In genomic region chr7:107079212-107079940, GRCh38 we compare ENCODE assay signal across 18 cellular contexts. TPM values are rescaled to one million over a fixed set of nuclear protein-coding genes. Genes with fewer than 3 reads are reported as not detected.
DNase-seq lines count a peak whose midpoint lies in the region; ATAC-seq, FAIRE-seq and TF ChIP-seq lines count a peak whose summit lies in the region.
"Had no signal": no experiment of that assay in that cellular context is flagged by ENCODE, and none has a peak within 500 bp of the region (broad histone marks: within the 10 kb centered on the region; RNA-seq: fewer than 3 reads in every experiment).

No MANE protein-coding gene starts in this region.

- H3K23ac ChIP-seq in mesenchymal stem cell (ENCODE audit: low read length in 2 of 2): no peak overlapping the region

- peak in 1 of 3 donors; percentile 9 for DNase-seq in right cardiac atrium
- DNase-seq in left ventricle myocardium inferior: no peak
- DNase-seq in K562 (ENCODE audit: extremely low read depth in 1 of 4, low spot score in 3 of 4): peak; percentile 43 to 84 (median 60)
- DNase-seq in mesenchymal stem cell: no peak
- DNase-seq in testis: peak; percentile 48
- no peak for DNase-seq in stimulated activated CD4-positive, alpha-beta T cell treated with anti-CD3 and anti-CD28 coated beads, Interleukin-12 subunit alpha, Interleukin-12 subunit beta, amount 100 ng/mL, for 4 hours
- DNase-seq in NAMALWA (ENCODE audit: low spot score): no peak
- no peak for DNase-seq in G401 (ENCODE audit: low spot score)
- DNase-seq: CD4-positive, alpha-beta memory T cell; DND-41; GDM1; MM.1S; NCI-H1694 had no signal

- no peak overlapping the region for H2BK15ac ChIP-seq in mesenchymal stem cell (ENCODE audit: low read depth, poor library complexity, severe bottlenecking)

- H3K9ac ChIP-seq in K562 (ENCODE audit: insufficient read depth in 1 of 2, low read depth in 2 of 2, low read length in 2 of 2) (peak overlapping the region; percentile 41 to 85; a peak in 3 of 4 replicates), mesenchymal stem cell (ENCODE audit: low read length) (no peak overlapping the region)

- no peaks in the 10 kb centered on the region for H3K36me3 ChIP-seq in left ventricle myocardium inferior
- H3K36me3 ChIP-seq in K562 (ENCODE audit: control insufficient read depth, insufficient read depth, low read length): peaks cover 16% of the 10 kb centered on the region; the same call in 2 of the 3 replicates
- H3K36me3 ChIP-seq in mesenchymal stem cell (ENCODE audit: control insufficient read depth in 1 of 2, insufficient read depth in 2 of 2, low read depth in 1 of 2, low read length in 2 of 2): no peaks in the 10 kb centered on the region
- no peaks in the 10 kb centered on the region for H3K36me3 ChIP-seq in testis (ENCODE audit: low read depth, missing control alignments)

- no peak overlapping the region for H3K4ac ChIP-seq in mesenchymal stem cell (ENCODE audit: low read depth in 1 of 2, low read length in 2 of 2)

- TF ChIP-seq RAD21 in K562 (CRISPR knock-in tag; conservative IDR thresholded peaks at IDR 0.05 in 1 of 2, IDR thresholded peaks at IDR 0.05 in 1 of 2): no peak

- H3K18ac ChIP-seq in mesenchymal stem cell (ENCODE audit: low read depth in 1 of 2, low read length in 2 of 2): peak overlapping the region in 1 of 2 experiments; percentile 72

- H3K9me3 ChIP-seq in right cardiac atrium (ENCODE audit: control insufficient read depth, low read length) (no peaks in the 10 kb centered on the region), left ventricle myocardium inferior (replicated peaks) (no peaks in the 10 kb centered on the region), K562 (replicated peaks; ENCODE audit: control insufficient read depth, insufficient read depth, low read depth, low read length) (no peaks in the 10 kb centered on the region), mesenchymal stem cell (ENCODE audit: control insufficient read depth, low read length) (no peaks in the 10 kb centered on the region), testis (no peaks in the 10 kb centered on the region)

- H3K27me3 ChIP-seq in right cardiac atrium (ENCODE audit: control insufficient read depth, insufficient read depth) (no peaks in the 10 kb centered on the region), left ventricle myocardium inferior (ENCODE audit: low read depth) (no peaks in the 10 kb centered on the region), K562 (ENCODE audit: control insufficient read depth in 2 of 2, insufficient read depth in 2 of 2, low read length in 2 of 2) (no peaks in the 10 kb centered on the region), mesenchymal stem cell (ENCODE audit: control insufficient read depth in 1 of 2, insufficient read depth in 1 of 2, low read length in 2 of 2) (no peaks in the 10 kb centered on the region), testis (no peaks in the 10 kb centered on the region)

- no peaks in the 10 kb centered on the region; the same call in 1 of the 2 replicates for H4K20me1 ChIP-seq in K562 (replicated peaks; ENCODE audit: control insufficient read depth, insufficient read depth, low read length)

- no peak overlapping the region for H2BK120ac ChIP-seq in mesenchymal stem cell (ENCODE audit: low read depth, low read length)

- H2AK5ac ChIP-seq in mesenchymal stem cell (ENCODE audit: low read length, severe bottlenecking): no peak overlapping the region

- no peak for TF ChIP-seq POLR2A in K562 (conservative IDR thresholded peaks at IDR 0.05)
- TF ChIP-seq POLR2A in testis (IDR thresholded peaks at IDR 0.05): no peak

- H4K91ac ChIP-seq in mesenchymal stem cell (ENCODE audit: low read length): peak overlapping the region; percentile 31

- peak; percentile 25 to 52 for ATAC-seq in right cardiac atrium
- peak; percentile 62 for ATAC-seq in K562
- ATAC-seq: GM12878, HCT116, Panc1 had no signal

- 69% methylated on average over 11 of the region's 11 CpGs for WGBS in right cardiac atrium
- 8% methylated on average over 11 of the region's 11 CpGs for WGBS in K562 (ENCODE audit: insufficient coverage, low coverage, missing lambda C conversion rate)
- WGBS in mesenchymal stem cell: 98% methylated on average over 9 of the region's 11 CpGs
- 59 to 67% methylated on average over 11 of the region's 11 CpGs for WGBS in testis, 2 donors

- intact Hi-C loops in right cardiac atrium (cut with DNase I): no loop called here
- intact Hi-C loops in left ventricle myocardium inferior (cut with micrococcal nuclease): no loop called here
- intact Hi-C loops in K562 (cut with micrococcal nuclease): loop anchor here (1.0 to 5.0 kb wide), 4 partner anchors 33 to 132 kb away; no protein-coding TSS in a partner anchor
- intact Hi-C loops in testis (cut with DNase I; ENCODE audit: low total_unique reads): no loop called here

- POLR2A ChIA-PET in K562 (lab: Yijun Ruan, JAX): interaction anchor here (0.6 to 7.9 kb wide), 12 partner anchors 9 to 91 kb away, joined by 3 to 44 read pairs (median 3); partner anchors contain the start of gene HBP1

- peaks cover 3% of the 10 kb centered on the region for H3K9me1 ChIP-seq in K562 (ENCODE audit: control insufficient read depth, insufficient read depth, low read length)

- H3K4me2 ChIP-seq in K562 (ENCODE audit: insufficient read depth, low read length): peak overlapping the region; percentile 75
- H3K4me2 ChIP-seq in mesenchymal stem cell (ENCODE audit: low read length, poor library complexity, severe bottlenecking): no peak overlapping the region
- H3K4me2 ChIP-seq: GM23338 had no signal

- H3K79me1 ChIP-seq in mesenchymal stem cell (replicated peaks; ENCODE audit: low read length, poor library complexity, severe bottlenecking): no peaks in the 10 kb centered on the region

- H2AFZ ChIP-seq in K562 (ENCODE audit: low read depth, low read length): peak overlapping the region; percentile 15
- H2AFZ ChIP-seq in mesenchymal stem cell (ENCODE audit: low read depth, low read length): no peak overlapping the region
- H2AFZ ChIP-seq: GM23338 had no signal

- no peak overlapping the region for H4K8ac ChIP-seq in mesenchymal stem cell (ENCODE audit: low read length)

- peak; percentile 48; the same call in 1 of the 2 replicates for TF ChIP-seq EP300 in K562 (IDR thresholded peaks at IDR 0.05; ENCODE audit: low read length)

- H3K27ac ChIP-seq in right cardiac atrium (ENCODE audit: low read length) (no peak overlapping the region), left ventricle myocardium inferior (replicated peaks) (no peak overlapping the region), K562 (ENCODE audit: extremely low read depth, low read depth, low read length) (peak overlapping the region; percentile 65), mesenchymal stem cell (ENCODE audit: low read length, poor library complexity, severe bottlenecking) (no peak overlapping the region), testis (peak overlapping the region in 1 of 2 donors; percentile 39)
- H3K27ac ChIP-seq: 22Rv1 had no signal

- peak; percentile 86 for FAIRE-seq in K562 (lab: Jason Lieb, UNC)
- FAIRE-seq: GM12878 had no signal

- in situ Hi-C loops in K562 (cut with MboI) (no loop called here), G401 (cut with HindIII; ENCODE audit: low sequenced_read_pairs) (no loop called here)

- no peak overlapping the region for H2BK5ac ChIP-seq in mesenchymal stem cell (ENCODE audit: low read depth, low read length, poor library complexity, severe bottlenecking)

- no TSS peak for BruUV-seq in K562 (replicated peaks; lab: Mats Ljungman, UMichigan)

- TF ChIP-seq CTCF in left ventricle myocardium inferior (IDR thresholded peaks at IDR 0.05; ENCODE audit: borderline replicate concordance) (no peak), K562 (IDR thresholded peaks at IDR 0.05 in 2 of 3, conservative IDR thresholded peaks at IDR 0.05 in 1 of 3; ENCODE audit: insufficient read depth in 2 of 3, low read depth in 1 of 3, low read length in 3 of 3) (no peak), testis (IDR thresholded peaks at IDR 0.05) (no peak)

- H3K4me1 ChIP-seq in right cardiac atrium (ENCODE audit: control insufficient read depth, insufficient read depth, low read length) (no peaks in the 10 kb centered on the region), left ventricle myocardium inferior (peaks cover 31% of the 10 kb centered on the region), K562 (replicated peaks in 1 of 2; ENCODE audit: control insufficient read depth in 2 of 2, insufficient read depth in 2 of 2, low read length in 2 of 2) (peaks cover 27 to 64% of the 10 kb centered on the region in 2 experiments), mesenchymal stem cell (ENCODE audit: control insufficient read depth, insufficient read depth, low read depth, low read length) (no peaks in the 10 kb centered on the region), testis (peaks cover 20% of the 10 kb centered on the region)

- peaks cover 88% of the 10 kb centered on the region for H3K79me2 ChIP-seq in K562 (ENCODE audit: control insufficient read depth, insufficient read depth, low read length)

- H2BK12ac ChIP-seq in mesenchymal stem cell (ENCODE audit: low read length in 2 of 2): no peak overlapping the region

- no peak overlapping the region for H3K14ac ChIP-seq in mesenchymal stem cell (ENCODE audit: low read length in 2 of 2)

- no peak overlapping the region for H3K4me3 ChIP-seq in right cardiac atrium (ENCODE audit: low read length)
- H3K4me3 ChIP-seq in left ventricle myocardium inferior: no peak overlapping the region
- H3K4me3 ChIP-seq in K562: 0 out of 2 replicates have a peak overlapping the region, but pooled peaks have one; percentile 0
- no peak overlapping the region for H3K4me3 ChIP-seq in mesenchymal stem cell (ENCODE audit: insufficient read depth in 1 of 2, low read depth in 1 of 2, low read length in 2 of 2)
- H3K4me3 ChIP-seq in testis: no peak overlapping the region
- H3K4me3 ChIP-seq: GM12878, GM23338 had no signal

- CTCF ChIA-PET in K562 (lab: Yijun Ruan, JAX; ENCODE audit: low intra/inter-chr PET ratio): interaction anchor here (1.2 kb wide), 1 partner anchor 71 kb away, joined by 3 read pairs; no protein-coding TSS in a partner anchor

RNA-seq across cellular contexts. Expression of gene PRKAR2B, which starts 34.9 kb away (rescaled TPM):
- total RNA-seq in right cardiac atrium: 10 to 100 TPM; 42.0 to 57.8 (median 49.3) TPM
- polyA plus RNA-seq in right cardiac atrium: 32.3 TPM
- 21.8 TPM for total RNA-seq in left ventricle myocardium inferior
- total RNA-seq in K562 (2011; cell fraction: chromatin; rRNA removed; ENCODE audit: low replicate concordance): 16.3 and 57.4 TPM in 2 replicates
- 14.3 and 18.3 TPM in 2 replicates for total RNA-seq in K562 (2011; cell fraction: nucleolus; rRNA removed)
- total RNA-seq in K562 (2011; cell fraction: nucleoplasm; rRNA removed): 31.1 and 47.5 TPM in 2 replicates
- total RNA-seq in K562 (2014; rRNA removed): 107 and 108 TPM in 2 replicates
- total RNA-seq in K562 (2014; rRNA removed; fragmentation: Illumina TruSeq; extraction: Trizol): 156 and 172 TPM in 2 replicates
- total RNA-seq in K562 (2015; rRNA removed; fragmentation: Illumina TruSeq; extraction: Trizol): 131 and 138 TPM in 2 replicates
- 115 and 129 TPM in 2 replicates for total RNA-seq in K562 (2021)
- polyA plus RNA-seq in K562 (2011; rRNA removed): 122 and 173 TPM in 2 replicates
- 29.4 and 57.2 TPM in 2 replicates for polyA plus RNA-seq in K562 (2011; cell fraction: cytosol; rRNA removed)
- 17.3 and 27.3 TPM in 2 replicates for polyA plus RNA-seq in K562 (2011; cell fraction: nucleus; rRNA removed)
- 79.6 and 100 TPM in 2 replicates for polyA plus RNA-seq in K562 (2012)
- 117 and 140 TPM in 2 replicates for polyA plus RNA-seq in K562 (2014; fragmentation: Illumina TruSeq; extraction: Trizol)
- polyA plus RNA-seq in K562 (2014; fragmentation: Nextera tagmentation; extraction: Ambion mirVana): 10 to 100 TPM; 59.0 to 65.4 TPM
- 77.1 and 86.2 TPM in 2 replicates for polyA plus RNA-seq in K562 (2014; rRNA removed)
- polyA minus RNA-seq in K562 (2011; rRNA and poly(A)+ RNA removed): 205 and 212 TPM in 2 replicates
- polyA minus RNA-seq in K562 (2011; cell fraction: cytosol; rRNA and poly(A)+ RNA removed): 96.1 and 101 TPM in 2 replicates
- polyA minus RNA-seq in K562 (2011; cell fraction: nucleus; rRNA and poly(A)+ RNA removed): 19.3 and 36.1 TPM in 2 replicates
- polyA plus RNA-seq in mesenchymal stem cell (2013, experiment 1 of 2): 37.8 TPM
- 39.8 TPM for polyA plus RNA-seq in mesenchymal stem cell (2013, experiment 2 of 2)
- 10 to 100 TPM; 66.3 to 81.8 TPM for total RNA-seq in testis
- 51.7 TPM for polyA plus RNA-seq in testis (ENCODE audit: insufficient read depth, low read depth, low replicate concordance)
- 68.3 and 104 TPM in 2 replicates for total RNA-seq in G401 (2014; rRNA removed; shearing (Covaris generic))

Comparison
In these comparisons a context has a peak if more than half of its experiments do, and no peak if none do; other contexts are left out.
1. DNase-seq: peak in K562 (4 of 4) and testis (single experiment); none in left ventricle myocardium inferior (single experiment), mesenchymal stem cell (single experiment), stimulated activated CD4-positive, alpha-beta T cell treated with anti-CD3 and anti-CD28 coated beads, Interleukin-12 subunit alpha, Interleukin-12 subunit beta, amount 100 ng/mL, for 4 hours (single experiment), NAMALWA (single experiment) and G401 (single experiment).